ENCODE assay signal across 1 cellular context in genomic region chr17:43068570-43069367, GRCh38.
TF ChIP-seq lines count a peak whose summit lies in the region.

No MANE protein-coding gene starts in this region.

TF ChIP-seq in HepG2, 621 proteins besides CTCF, POLR2A, EP300 and RAD21 (continued from another document and continues in another):
- TF ChIP-seq SNAPC4 (CRISPR knock-in tag; IDR thresholded peaks at IDR 0.05) (peak; percentile 91; the same call in 1 of the 2 replicates), SIN3B (IDR thresholded peaks at IDR 0.05; ENCODE audit: low read length) (no peak), SOX5 (CRISPR knock-in tag; IDR thresholded peaks at IDR 0.05; ENCODE audit: borderline replicate concordance) (peak; percentile 94), ARID5B (CRISPR knock-in tag; IDR thresholded peaks at IDR 0.05) (peak; percentile 99), ESRRA (CRISPR knock-in tag; IDR thresholded peaks at IDR 0.05; ENCODE audit: low read depth) (peak; percentile 87), MAZ (IDR thresholded peaks at IDR 0.05; ENCODE audit: borderline replicate concordance, low read depth, low read length) (no peak), MAZ (CRISPR knock-in tag; IDR thresholded peaks at IDR 0.05; ENCODE audit: low read depth) (peak; percentile 40; the same call in 1 of the 2 replicates), KDM1A (CRISPR knock-in tag; IDR thresholded peaks at IDR 0.05) (peak; percentile 89), ZFY (CRISPR knock-in tag; IDR thresholded peaks at IDR 0.05) (peak; percentile 31; the same call in 1 of the 2 replicates), CAMTA2 (CRISPR knock-in tag; IDR thresholded peaks at IDR 0.05; ENCODE audit: borderline replicate concordance) (0 out of 2 replicates have a peak, but pooled peaks have one; percentile 41), PHF21A (CRISPR knock-in tag; IDR thresholded peaks at IDR 0.05) (peak; percentile 90), TRIM24 (CRISPR knock-in tag; IDR thresholded peaks at IDR 0.05) (peak; percentile 71; the same call in 1 of the 2 replicates), ZNF441 (CRISPR knock-in tag; IDR thresholded peaks at IDR 0.05; ENCODE audit: borderline replicate concordance) (0 out of 2 replicates have a peak, but pooled peaks have one; percentile 49), FOXC1 (CRISPR knock-in tag; IDR thresholded peaks at IDR 0.05; ENCODE audit: borderline replicate concordance) (peak; percentile 86; the same call in 1 of the 2 replicates), SALL2 (CRISPR knock-in tag; IDR thresholded peaks at IDR 0.05) (peak; percentile 84), KAT8 (CRISPR knock-in tag; IDR thresholded peaks at IDR 0.05) (peak; percentile 88), ZNF570 (CRISPR knock-in tag; IDR thresholded peaks at IDR 0.05; ENCODE audit: borderline replicate concordance) (no peak), ZNF713 (CRISPR knock-in tag; IDR thresholded peaks at IDR 0.05) (no peak), IKZF5 (CRISPR knock-in tag; IDR thresholded peaks at IDR 0.05) (peak; percentile 93), CSRNP2 (CRISPR knock-in tag; conservative IDR thresholded peaks at IDR 0.05; ENCODE audit: low read depth) (no peak), ZNF556 (CRISPR knock-in tag; IDR thresholded peaks at IDR 0.05; ENCODE audit: borderline replicate concordance) (peak; percentile 79; the same call in 1 of the 2 replicates), SKIL (CRISPR knock-in tag; IDR thresholded peaks at IDR 0.05; ENCODE audit: borderline replicate concordance) (peak; percentile 56; the same call in 1 of the 2 replicates), ZNF382 (CRISPR knock-in tag; IDR thresholded peaks at IDR 0.05; ENCODE audit: borderline replicate concordance) (no peak), ARNTL (CRISPR knock-in tag; IDR thresholded peaks at IDR 0.05) (0 out of 2 replicates have a peak, but pooled peaks have one; percentile 22), ZMAT3 (CRISPR knock-in tag; conservative IDR thresholded peaks at IDR 0.05) (peak; percentile 87), ZNF263 (CRISPR knock-in tag; IDR thresholded peaks at IDR 0.05) (no peak), ZNF691 (CRISPR knock-in tag; IDR thresholded peaks at IDR 0.05; ENCODE audit: borderline replicate concordance, low read depth) (no peak), ZNF326 (CRISPR knock-in tag; IDR thresholded peaks at IDR 0.05; ENCODE audit: borderline replicate concordance) (no peak), FOXK2 (IDR thresholded peaks at IDR 0.05) (peak; percentile 67; the same call in 1 of the 2 replicates), ZNF512B (CRISPR knock-in tag; IDR thresholded peaks at IDR 0.05; ENCODE audit: borderline replicate concordance) (peak; percentile 86; the same call in 1 of the 2 replicates), ZFP1 (CRISPR knock-in tag; IDR thresholded peaks at IDR 0.05) (peak; percentile 88; the same call in 1 of the 2 replicates), ZNF781 (CRISPR knock-in tag; IDR thresholded peaks at IDR 0.05; ENCODE audit: borderline replicate concordance, not compliant biosample characterization) (peak; percentile 87), KLF16 (CRISPR knock-in tag; IDR thresholded peaks at IDR 0.05) (peak in 1 of 2 experiments; percentile 88; a peak in 2 of 4 replicates), MEIS2 (CRISPR knock-in tag; IDR thresholded peaks at IDR 0.05) (peak; percentile 78; the same call in 1 of the 2 replicates), ZBTB10 (CRISPR knock-in tag; IDR thresholded peaks at IDR 0.05; ENCODE audit: borderline replicate concordance) (peak; percentile 39; the same call in 1 of the 2 replicates), ZNF329 (CRISPR knock-in tag; IDR thresholded peaks at IDR 0.05; ENCODE audit: low read depth) (no peak), ZNF724P (CRISPR knock-in tag; IDR thresholded peaks at IDR 0.05; ENCODE audit: borderline replicate concordance) (peak; percentile 80)
